ENCODE assay signal across 9 cellular contexts in genomic region chr10:60549686-60550085, GRCh38.
DNase-seq lines count a peak whose midpoint lies in the region; ATAC-seq, FAIRE-seq and TF ChIP-seq lines count a peak whose summit lies in the region.
"Had no signal": no experiment of that assay in that cellular context is flagged by ENCODE, and none has a peak within 500 bp of the region (broad histone marks: within the 10 kb centered on the region; RNA-seq: fewer than 3 reads in every experiment).

No MANE protein-coding gene starts in this region.

- H3K56ac ChIP-seq in H1 (replicated peaks; ENCODE audit: insufficient read length, low read depth, low read length), result no peak overlapping the region

- no peak overlapping the region for H3K4ac ChIP-seq in H1 (replicated peaks; ENCODE audit: insufficient read length, low read depth, low read length)

- no peak for TF ChIP-seq EP300 in H1 (IDR thresholded peaks at IDR 0.05; ENCODE audit: borderline replicate concordance in 1 of 2, low read depth in 2 of 2, low read length in 2 of 2)

- H3K4me1 Mint-ChIP-seq in activated CD8-positive, alpha-beta T cell treated with anti-CD3 and anti-CD28 coated beads for 36 hours (ENCODE audit: low read depth), result no peaks in the 10 kb centered on the region
- no peaks in the 10 kb centered on the region for H3K4me1 Mint-ChIP-seq in activated CD8-positive, alpha-beta T cell treated with anti-CD3 and anti-CD28 coated beads, Interleukin-2, amount 10 ng/mL, durations not matched to agents 7 days and 5 days (ENCODE audit: low read depth)

- H3K9me3 ChIP-seq in H1 (ENCODE audit: insufficient read depth in 2 of 2, low read depth in 1 of 2, low read length in 1 of 2) (no peaks in the 10 kb centered on the region), thyroid gland (no peaks in the 10 kb centered on the region)

- FAIRE-seq in H1 (lab: Jason Lieb, UNC), result peak; percentile 66

- POLR2A ChIA-PET in activated CD8-positive, alpha-beta T cell treated with anti-CD3 and anti-CD28 coated beads for 36 hours (lab: Charles Lee), result no interaction called here
- POLR2A ChIA-PET in activated CD8-positive, alpha-beta T cell treated with anti-CD3 and anti-CD28 coated beads, Interleukin-2, amount 10 ng/mL, durations not matched to agents 7 days and 5 days (lab: Charles Lee), result no interaction called here
- POLR2A ChIA-PET in H1 (lab: Charles Lee; ENCODE audit: partially characterized antibody), result no interaction called here

- H3K36me3 Mint-ChIP-seq in activated CD8-positive, alpha-beta T cell treated with anti-CD3 and anti-CD28 coated beads for 36 hours (ENCODE audit: low read depth), result no peaks in the 10 kb centered on the region
- H3K36me3 Mint-ChIP-seq in activated CD8-positive, alpha-beta T cell treated with anti-CD3 and anti-CD28 coated beads, Interleukin-2, amount 10 ng/mL, durations not matched to agents 7 days and 5 days (ENCODE audit: low read depth), result no peaks in the 10 kb centered on the region

- H3K27ac ChIP-seq in H1 (ENCODE audit: low read depth, low read length) (no peak overlapping the region), thyroid gland (no peak overlapping the region), caudate nucleus (ENCODE audit: low read depth, low read length) (no peak overlapping the region)

- H4K8ac ChIP-seq in H1 (ENCODE audit: extremely low read depth, insufficient read depth, low read length), result no peak overlapping the region

- no peak overlapping the region for H3K23ac ChIP-seq in H1 (ENCODE audit: insufficient read length)

- TF ChIP-seq POLR2A in H1 (IDR thresholded peaks at IDR 0.05; ENCODE audit: control extremely low read depth in 1 of 2, low read depth in 2 of 2, low read length in 2 of 2) (no peak), thyroid gland (IDR thresholded peaks at IDR 0.05) (no peak)

- no peak overlapping the region for H2BK120ac ChIP-seq in H1 (replicated peaks; ENCODE audit: low read depth, low read length)

- no peaks in the 10 kb centered on the region for H3K27me3 ChIP-seq in H1 (replicated peaks in 1 of 4; ENCODE audit: control insufficient read depth in 3 of 4, extremely low read depth in 1 of 4, insufficient read depth in 3 of 4, low read length in 3 of 4)
- H3K27me3 ChIP-seq in thyroid gland, result no peaks in the 10 kb centered on the region

- H3K27ac Mint-ChIP-seq in activated CD8-positive, alpha-beta T cell treated with anti-CD3 and anti-CD28 coated beads for 36 hours, result no peak overlapping the region
- H3K27ac Mint-ChIP-seq in activated CD8-positive, alpha-beta T cell treated with anti-CD3 and anti-CD28 coated beads, Interleukin-2, amount 10 ng/mL, durations not matched to agents 7 days and 5 days, result no peak overlapping the region
- H3K27ac Mint-ChIP-seq: dendritic cell treated with granulocyte-macrophage colony-stimulating factor and Interleukin-4, amounts not matched to agents 40 ng/mL and 50 ng/mL, for 4 days had no signal

- no peaks in the 10 kb centered on the region for H3K23me2 ChIP-seq in H1 (ENCODE audit: low read depth, low read length)

- H3K9ac ChIP-seq in H1 (replicated peaks in 1 of 4; ENCODE audit: extremely low read depth in 1 of 4, low read depth in 3 of 4, low read length in 3 of 4), result no peak overlapping the region

- no peak overlapping the region for H4K5ac ChIP-seq in H1 (ENCODE audit: insufficient read length, low read depth, low read length)

- 86% methylated on average over 1 of the region's 1 CpG; no CpG with 5 or more reads in 1 of the 2 experiments for WGBS in H1 (ENCODE audit: extremely low coverage in 1 of 2, insufficient coverage in 1 of 2, insufficient read length in 1 of 2, insufficient replicate concordance in 2 of 2, low coverage in 1 of 2, low lambda C conversion rate in 2 of 2, missing lambda C conversion rate in 1 of 2), 2 experiments
- WGBS in thyroid gland, 2 donors, result 33 to 38% methylated on average over 1 of the region's 1 CpG

- H3K9me3 Mint-ChIP-seq in activated CD8-positive, alpha-beta T cell treated with anti-CD3 and anti-CD28 coated beads for 36 hours, result no peaks in the 10 kb centered on the region
- H3K9me3 Mint-ChIP-seq in activated CD8-positive, alpha-beta T cell treated with anti-CD3 and anti-CD28 coated beads, Interleukin-2, amount 10 ng/mL, durations not matched to agents 7 days and 5 days (ENCODE audit: insufficient read depth), result peaks cover 3% of the 10 kb centered on the region
- H3K9me3 Mint-ChIP-seq: dendritic cell treated with granulocyte-macrophage colony-stimulating factor and Interleukin-4, amounts not matched to agents 40 ng/mL and 50 ng/mL, for 4 days had no signal

- CTCF ChIA-PET in activated CD8-positive, alpha-beta T cell treated with anti-CD3 and anti-CD28 coated beads for 36 hours (lab: Charles Lee), result no interaction called here
- CTCF ChIA-PET in activated CD8-positive, alpha-beta T cell treated with anti-CD3 and anti-CD28 coated beads, Interleukin-2, amount 10 ng/mL, durations not matched to agents 7 days and 5 days (lab: Charles Lee), result no interaction called here
- CTCF ChIA-PET in H1 (lab: Charles Lee; ENCODE audit: partially characterized antibody), result interaction anchor here (0.9 kb wide), 1 partner anchor 28 kb away, joined by 3 read pairs; no protein-coding TSS in a partner anchor

- ATAC-seq in activated CD8-positive, alpha-beta T cell treated with anti-CD3 and anti-CD28 coated beads for 36 hours, result peak; percentile 30
- no peak for ATAC-seq in activated CD8-positive, alpha-beta T cell treated with anti-CD3 and anti-CD28 coated beads, Interleukin-2, amount 10 ng/mL, durations not matched to agents 7 days and 5 days

- no peaks in the 10 kb centered on the region for H4K20me1 ChIP-seq in H1 (replicated peaks in 1 of 2; ENCODE audit: control insufficient read depth in 1 of 2, insufficient read depth in 2 of 2, low read length in 2 of 2)

- no peak overlapping the region for H2AFZ ChIP-seq in H1 (ENCODE audit: low read length)

- H3K4me3 ChIP-seq in H1 (ENCODE audit: extremely low read depth in 1 of 4, insufficient read depth in 2 of 4, low read depth in 3 of 4, low read length in 4 of 4), result no peak overlapping the region
- H3K4me3 ChIP-seq in thyroid gland (replicated peaks in 1 of 3), result no peak overlapping the region

- no peak overlapping the region for H3K18ac ChIP-seq in H1 (ENCODE audit: extremely low read depth, low read length)

- no peak overlapping the region for H2BK12ac ChIP-seq in H1 (ENCODE audit: low read depth, low read length)

- TF ChIP-seq CTCF in activated CD8-positive, alpha-beta T cell treated with anti-CD3 and anti-CD28 coated beads for 36 hours (IDR thresholded peaks at IDR 0.05), result peak; percentile 47
- peak in 2 of 3 experiments; percentile 28 to 35; a peak in 2 of 4 replicates for TF ChIP-seq CTCF in H1 (IDR thresholded peaks at IDR 0.05; ENCODE audit: control extremely low read depth in 1 of 3, insufficient read depth in 1 of 3, low read depth in 1 of 3, low read length in 3 of 3)
- peak in 4 of 6 experiments; percentile 34 to 61 (median 54) for TF ChIP-seq CTCF in thyroid gland (IDR thresholded peaks at IDR 0.05)

- H3K4me1 ChIP-seq in H1 (replicated peaks in 1 of 4; ENCODE audit: control insufficient read depth in 3 of 4, insufficient read depth in 4 of 4, low read length in 3 of 4), result no peaks in the 10 kb centered on the region
- no peaks in the 10 kb centered on the region for H3K4me1 ChIP-seq in thyroid gland

- no peak overlapping the region for H2BK5ac ChIP-seq in H1 (ENCODE audit: low read depth, low read length)

- peak; percentile 50 to 56 for TF ChIP-seq RAD21 in H1 (IDR thresholded peaks at IDR 0.05 in 1 of 2, conservative IDR thresholded peaks at IDR 0.05 in 1 of 2; ENCODE audit: low read depth in 2 of 2, low read length in 2 of 2)

- H3K79me1 ChIP-seq in H1 (ENCODE audit: low read depth, low read length), result no peaks in the 10 kb centered on the region

- H4K91ac ChIP-seq in H1 (replicated peaks; ENCODE audit: insufficient read length, low read length), result no peak overlapping the region

- no peaks in the 10 kb centered on the region for H3K27me3 Mint-ChIP-seq in activated CD8-positive, alpha-beta T cell treated with anti-CD3 and anti-CD28 coated beads for 36 hours
- peaks cover 3% of the 10 kb centered on the region for H3K27me3 Mint-ChIP-seq in activated CD8-positive, alpha-beta T cell treated with anti-CD3 and anti-CD28 coated beads, Interleukin-2, amount 10 ng/mL, durations not matched to agents 7 days and 5 days (ENCODE audit: low read depth)
- H3K27me3 Mint-ChIP-seq: dendritic cell treated with granulocyte-macrophage colony-stimulating factor and Interleukin-4, amounts not matched to agents 40 ng/mL and 50 ng/mL, for 4 days had no signal

- no peak overlapping the region for H3K4me2 ChIP-seq in H1 (ENCODE audit: insufficient read depth in 1 of 2, low read depth in 2 of 2, low read length in 2 of 2)

- H3K14ac ChIP-seq in H1 (ENCODE audit: insufficient read length), result no peak overlapping the region

- no peak for DNase-seq in activated CD8-positive, alpha-beta T cell treated with anti-CD3 and anti-CD28 coated beads for 36 hours
- no peak for DNase-seq in activated CD8-positive, alpha-beta T cell treated with anti-CD3 and anti-CD28 coated beads, Interleukin-2, amount 10 ng/mL, durations not matched to agents 7 days and 5 days
- DNase-seq in NCI-H146 (lab: John Stamatoyannopoulos, UW) (peak; percentile 59), H1 (ENCODE audit: low read depth in 1 of 2, low spot score in 2 of 2) (no peak), thyroid gland (no peak), hepatic stellate cell (ENCODE audit: low spot score) (no peak), caudate nucleus (lab: John Stamatoyannopoulos, UW) (no peak)
- no peak for DNase-seq in stimulated activated CD4-positive, alpha-beta T cell treated with anti-CD3 and anti-CD28 coated beads, Interleukin-15, amount 100 ng/mL, for 24 hours

- H2AK5ac ChIP-seq in H1 (ENCODE audit: low read depth, low read length), result no peak overlapping the region

- no peaks in the 10 kb centered on the region for H3K36me3 ChIP-seq in H1 (ENCODE audit: control insufficient read depth in 2 of 4, insufficient read depth in 4 of 4, low read length in 3 of 4)
- H3K36me3 ChIP-seq in thyroid gland, result no peaks in the 10 kb centered on the region

- H2BK15ac ChIP-seq in H1 (ENCODE audit: low read length), result no peak overlapping the region

- H3K79me2 ChIP-seq in H1 (ENCODE audit: control insufficient read depth in 1 of 2, insufficient read depth in 2 of 2, low read length in 2 of 2), result no peaks in the 10 kb centered on the region

- H2BK20ac ChIP-seq in H1 (ENCODE audit: low read length), result no peak overlapping the region

- H3K4me3 Mint-ChIP-seq in activated CD8-positive, alpha-beta T cell treated with anti-CD3 and anti-CD28 coated beads for 36 hours, result no peak overlapping the region
- no peak overlapping the region for H3K4me3 Mint-ChIP-seq in activated CD8-positive, alpha-beta T cell treated with anti-CD3 and anti-CD28 coated beads, Interleukin-2, amount 10 ng/mL, durations not matched to agents 7 days and 5 days
- H3K4me3 Mint-ChIP-seq: dendritic cell treated with granulocyte-macrophage colony-stimulating factor and Interleukin-4, amounts not matched to agents 40 ng/mL and 50 ng/mL, for 4 days had no signal

- intact Hi-C loops in activated CD8-positive, alpha-beta T cell treated with anti-CD3 and anti-CD28 coated beads for 36 hours (cut with micrococcal nuclease), result loop anchor here (10.0 kb wide), 1 partner anchor 95 kb away; no protein-coding TSS in a partner anchor
- intact Hi-C loops in thyroid gland (cut with DNase I), result no loop called here

TF ChIP-seq in H1, 55 proteins besides CTCF, POLR2A, EP300 and RAD21 (continues in another document):
- TF ChIP-seq SIX5 (IDR thresholded peaks at IDR 0.05; ENCODE audit: low read depth, low read length), result no peak
